1 cellular context compared by ENCODE assay signal in the genomic region with DNA sequence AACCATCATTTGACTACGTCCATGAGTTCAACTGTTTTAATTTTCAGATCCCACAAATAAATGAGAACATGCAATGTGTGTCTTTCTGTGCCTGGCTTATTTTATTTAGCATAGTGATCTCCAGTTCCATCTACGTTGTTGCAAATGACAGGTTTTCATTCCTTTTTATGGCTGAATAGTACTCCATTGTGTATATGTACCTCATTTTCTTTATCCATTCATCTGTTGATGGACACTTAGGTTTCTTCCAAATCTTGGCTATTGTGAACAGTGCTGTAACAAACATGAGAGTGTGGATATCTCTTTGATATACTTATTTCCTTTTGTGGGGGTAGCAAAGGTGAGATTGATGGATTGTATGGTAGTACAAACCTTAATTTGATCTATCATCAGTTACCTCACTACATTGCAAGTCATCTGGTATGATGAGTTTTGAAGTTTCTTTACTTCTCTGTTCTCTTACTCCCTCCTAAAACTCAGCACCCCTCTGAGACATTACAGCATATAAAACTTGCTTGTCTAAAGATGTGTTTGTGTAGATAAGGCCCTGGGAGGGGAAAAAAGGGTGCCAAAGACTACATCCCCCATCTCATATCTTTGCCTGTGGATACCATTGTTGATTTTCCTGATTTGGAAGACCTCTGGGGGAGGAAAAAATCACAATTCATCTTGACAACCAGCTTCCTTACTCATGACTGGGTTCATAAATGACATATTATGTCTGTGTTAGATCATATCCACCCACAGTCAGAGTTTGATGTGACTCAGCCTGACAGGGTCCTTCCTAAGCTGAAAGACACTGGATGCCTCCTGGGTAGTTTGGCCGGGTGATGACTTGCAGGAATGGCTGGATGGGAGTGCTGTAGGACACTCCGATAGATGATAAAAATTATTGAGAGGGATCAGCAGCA.
TF ChIP-seq lines count a peak whose summit lies in the region.

No MANE protein-coding gene starts in this region.

TF ChIP-seq in K562, 482 proteins besides CTCF, POLR2A, EP300 and RAD21 (continued from another document and continues in another):
- TF ChIP-seq, protein P1, sequence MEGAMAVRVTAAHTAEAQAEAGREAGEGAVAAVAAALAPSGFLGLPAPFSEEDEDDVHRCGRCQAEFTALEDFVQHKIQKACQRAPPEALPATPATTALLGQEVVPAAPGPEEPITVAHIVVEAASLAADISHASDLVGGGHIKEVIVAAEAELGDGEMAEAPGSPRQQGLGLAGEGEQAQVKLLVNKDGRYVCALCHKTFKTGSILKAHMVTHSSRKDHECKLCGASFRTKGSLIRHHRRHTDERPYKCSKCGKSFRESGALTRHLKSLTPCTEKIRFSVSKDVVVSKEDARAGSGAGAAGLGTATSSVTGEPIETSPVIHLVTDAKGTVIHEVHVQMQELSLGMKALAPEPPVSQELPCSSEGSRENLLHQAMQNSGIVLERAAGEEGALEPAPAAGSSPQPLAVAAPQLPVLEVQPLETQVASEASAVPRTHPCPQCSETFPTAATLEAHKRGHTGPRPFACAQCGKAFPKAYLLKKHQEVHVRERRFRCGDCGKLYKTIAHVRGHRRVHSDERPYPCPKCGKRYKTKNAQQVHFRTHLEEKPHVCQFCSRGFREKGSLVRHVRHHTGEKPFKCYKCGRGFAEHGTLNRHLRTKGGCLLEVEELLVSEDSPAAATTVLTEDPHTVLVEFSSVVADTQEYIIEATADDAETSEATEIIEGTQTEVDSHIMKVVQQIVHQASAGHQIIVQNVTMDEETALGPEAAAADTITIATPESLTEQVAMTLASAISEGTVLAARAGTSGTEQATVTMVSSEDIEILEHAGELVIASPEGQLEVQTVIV (CRISPR knock-in tag; IDR thresholded peaks at IDR 0.05; ENCODE audit: borderline replicate concordance), result no peak
- TF ChIP-seq ATF1 (CRISPR knock-in tag; IDR thresholded peaks at IDR 0.05) (no peak), ATF1 (tag; IDR thresholded peaks at IDR 0.05) (peak; percentile 42; the same call in 1 of the 2 replicates), SMARCA5 (IDR thresholded peaks at IDR 0.05) (peak; percentile 66), NFE2L1 (tag; IDR thresholded peaks at IDR 0.05; ENCODE audit: borderline replicate concordance, low read depth) (peak; percentile 38; the same call in 1 of the 2 replicates), CEBPG (CRISPR knock-in tag; IDR thresholded peaks at IDR 0.05) (no peak), CEBPG (tag; conservative IDR thresholded peaks at IDR 0.05 in 1 of 2, IDR thresholded peaks at IDR 0.05 in 1 of 2) (no peak), ZEB2 (IDR thresholded peaks at IDR 0.05) (0 out of 2 replicates have a peak, but pooled peaks have one; percentile 37), ILF3 (IDR thresholded peaks at IDR 0.05; ENCODE audit: borderline replicate concordance) (no peak), SMARCE1 (IDR thresholded peaks at IDR 0.05) (peak; percentile 85), ZKSCAN3 (CRISPR knock-in tag; IDR thresholded peaks at IDR 0.05) (no peak), HMGN3 (IDR thresholded peaks at IDR 0.05; ENCODE audit: borderline replicate concordance, extremely low read depth, insufficient read length, low read depth, low read length) (peak; percentile 49), SMARCA4 (IDR thresholded peaks at IDR 0.05) (peak; percentile 87), ZC3H11A (IDR thresholded peaks at IDR 0.05; ENCODE audit: low read depth, low read length) (no peak), JUN (IDR thresholded peaks at IDR 0.05; ENCODE audit: borderline replicate concordance, low read depth, low read length) (peak; percentile 50; the same call in 1 of the 2 replicates), JUN (CRISPR knock-in tag; IDR thresholded peaks at IDR 0.05; ENCODE audit: borderline replicate concordance) (no peak), BRD4 (IDR thresholded peaks at IDR 0.05) (peak; percentile 67; the same call in 1 of the 2 replicates), FOXK2 (conservative IDR thresholded peaks at IDR 0.05 in 1 of 2, IDR thresholded peaks at IDR 0.05 in 1 of 2; ENCODE audit: low read depth in 2 of 2) (0 out of 4 replicates have a peak, but pooled peaks of 1 of the 2 experiments have one; percentile 49), EGR1 (conservative IDR thresholded peaks at IDR 0.05) (peak; percentile 77), MTA1 (IDR thresholded peaks at IDR 0.05; ENCODE audit: borderline replicate concordance) (peak; percentile 74; the same call in 1 of the 2 replicates), HNRNPH1 (optimal IDR thresholded peaks at IDR 0.05; ENCODE audit: low read depth, low read length) (no peak), SRSF3 (IDR thresholded peaks at IDR 0.05; ENCODE audit: insufficient read depth, low read length) (no peak), NCOA1 (IDR thresholded peaks at IDR 0.05; ENCODE audit: low read depth) (peak; percentile 46), CBFA2T3 (IDR thresholded peaks at IDR 0.05) (peak; percentile 84), MTA2 (IDR thresholded peaks at IDR 0.05; ENCODE audit: low read depth) (peak; percentile 39; the same call in 1 of the 2 replicates), ZNF316 (IDR thresholded peaks at IDR 0.05) (peak; percentile 82), TCF3 (CRISPR knock-in tag; IDR thresholded peaks at IDR 0.05) (peak; percentile 32; the same call in 1 of the 2 replicates), RBM15 (IDR thresholded peaks at IDR 0.05; ENCODE audit: insufficient read depth, low read length) (no peak), DPF2 (IDR thresholded peaks at IDR 0.05) (peak; percentile 85), HDAC2 (IDR thresholded peaks at IDR 0.05) (peak; percentile 51; the same call in 1 of the 2 replicates), POU5F1 (IDR thresholded peaks at IDR 0.05; ENCODE audit: borderline replicate concordance, low read depth, low read length, partially characterized antibody) (no peak), PHF21A (IDR thresholded peaks at IDR 0.05; ENCODE audit: borderline replicate concordance, low read depth) (peak; percentile 48; the same call in 1 of the 2 replicates), HDAC8 (tag; IDR thresholded peaks at IDR 0.05) (no peak), ARID1B (IDR thresholded peaks at IDR 0.05) (peak; percentile 88), TRIM24 (IDR thresholded peaks at IDR 0.05) (peak in 1 of 2 experiments; percentile 76; a peak in 3 of 4 replicates)
- TF ChIP-seq, protein P2, sequence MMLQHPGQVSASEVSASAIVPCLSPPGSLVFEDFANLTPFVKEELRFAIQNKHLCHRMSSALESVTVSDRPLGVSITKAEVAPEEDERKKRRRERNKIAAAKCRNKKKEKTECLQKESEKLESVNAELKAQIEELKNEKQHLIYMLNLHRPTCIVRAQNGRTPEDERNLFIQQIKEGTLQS (IDR thresholded peaks at IDR 0.05), result peak; percentile 82
- TF ChIP-seq, protein P2 (CRISPR knock-in tag; conservative IDR thresholded peaks at IDR 0.05), result no peak
- TF ChIP-seq, protein P3, sequence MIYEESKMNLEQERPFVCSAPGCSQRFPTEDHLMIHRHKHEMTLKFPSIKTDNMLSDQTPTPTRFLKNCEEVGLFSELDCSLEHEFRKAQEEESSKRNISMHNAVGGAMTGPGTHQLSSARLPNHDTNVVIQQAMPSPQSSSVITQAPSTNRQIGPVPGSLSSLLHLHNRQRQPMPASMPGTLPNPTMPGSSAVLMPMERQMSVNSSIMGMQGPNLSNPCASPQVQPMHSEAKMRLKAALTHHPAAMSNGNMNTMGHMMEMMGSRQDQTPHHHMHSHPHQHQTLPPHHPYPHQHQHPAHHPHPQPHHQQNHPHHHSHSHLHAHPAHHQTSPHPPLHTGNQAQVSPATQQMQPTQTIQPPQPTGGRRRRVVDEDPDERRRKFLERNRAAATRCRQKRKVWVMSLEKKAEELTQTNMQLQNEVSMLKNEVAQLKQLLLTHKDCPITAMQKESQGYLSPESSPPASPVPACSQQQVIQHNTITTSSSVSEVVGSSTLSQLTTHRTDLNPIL (CRISPR knock-in tag; IDR thresholded peaks at IDR 0.05), result no peak
- TF ChIP-seq, protein P4, sequence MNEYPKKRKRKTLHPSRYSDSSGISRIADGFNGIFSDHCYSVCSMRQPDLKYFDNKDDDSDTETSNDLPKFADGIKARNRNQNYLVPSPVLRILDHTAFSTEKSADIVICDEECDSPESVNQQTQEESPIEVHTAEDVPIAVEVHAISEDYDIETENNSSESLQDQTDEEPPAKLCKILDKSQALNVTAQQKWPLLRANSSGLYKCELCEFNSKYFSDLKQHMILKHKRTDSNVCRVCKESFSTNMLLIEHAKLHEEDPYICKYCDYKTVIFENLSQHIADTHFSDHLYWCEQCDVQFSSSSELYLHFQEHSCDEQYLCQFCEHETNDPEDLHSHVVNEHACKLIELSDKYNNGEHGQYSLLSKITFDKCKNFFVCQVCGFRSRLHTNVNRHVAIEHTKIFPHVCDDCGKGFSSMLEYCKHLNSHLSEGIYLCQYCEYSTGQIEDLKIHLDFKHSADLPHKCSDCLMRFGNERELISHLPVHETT (CRISPR knock-in tag; conservative IDR thresholded peaks at IDR 0.05 in 1 of 2, IDR thresholded peaks at IDR 0.05 in 1 of 2), result 0 out of 4 replicates have a peak, but pooled peaks of 1 of the 2 experiments have one; percentile 46
- TF ChIP-seq, protein P5, sequence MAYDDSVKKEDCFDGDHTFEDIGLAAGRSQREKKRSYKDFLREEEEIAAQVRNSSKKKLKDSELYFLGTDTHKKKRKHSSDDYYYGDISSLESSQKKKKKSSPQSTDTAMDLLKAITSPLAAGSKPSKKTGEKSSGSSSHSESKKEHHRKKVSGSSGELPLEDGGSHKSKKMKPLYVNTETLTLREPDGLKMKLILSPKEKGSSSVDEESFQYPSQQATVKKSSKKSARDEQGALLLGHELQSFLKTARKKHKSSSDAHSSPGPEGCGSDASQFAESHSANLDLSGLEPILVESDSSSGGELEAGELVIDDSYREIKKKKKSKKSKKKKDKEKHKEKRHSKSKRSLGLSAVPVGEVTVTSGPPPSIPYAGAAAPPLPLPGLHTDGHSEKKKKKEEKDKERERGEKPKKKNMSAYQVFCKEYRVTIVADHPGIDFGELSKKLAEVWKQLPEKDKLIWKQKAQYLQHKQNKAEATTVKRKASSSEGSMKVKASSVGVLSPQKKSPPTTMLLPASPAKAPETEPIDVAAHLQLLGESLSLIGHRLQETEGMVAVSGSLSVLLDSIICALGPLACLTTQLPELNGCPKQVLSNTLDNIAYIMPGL (CRISPR knock-in tag; IDR thresholded peaks at IDR 0.05), result no peak
- TF ChIP-seq, protein P6, sequence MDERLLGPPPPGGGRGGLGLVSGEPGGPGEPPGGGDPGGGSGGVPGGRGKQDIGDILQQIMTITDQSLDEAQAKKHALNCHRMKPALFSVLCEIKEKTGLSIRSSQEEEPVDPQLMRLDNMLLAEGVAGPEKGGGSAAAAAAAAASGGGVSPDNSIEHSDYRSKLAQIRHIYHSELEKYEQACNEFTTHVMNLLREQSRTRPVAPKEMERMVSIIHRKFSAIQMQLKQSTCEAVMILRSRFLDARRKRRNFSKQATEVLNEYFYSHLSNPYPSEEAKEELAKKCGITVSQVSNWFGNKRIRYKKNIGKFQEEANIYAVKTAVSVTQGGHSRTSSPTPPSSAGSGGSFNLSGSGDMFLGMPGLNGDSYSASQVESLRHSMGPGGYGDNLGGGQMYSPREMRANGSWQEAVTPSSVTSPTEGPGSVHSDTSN (CRISPR knock-in tag; IDR thresholded peaks at IDR 0.05; ENCODE audit: low read depth), result 0 out of 2 replicates have a peak, but pooled peaks have one; percentile 23
- TF ChIP-seq, protein P6 (tag; conservative IDR thresholded peaks at IDR 0.05; ENCODE audit: low read depth), result peak; percentile 94
- TF ChIP-seq, protein P7, sequence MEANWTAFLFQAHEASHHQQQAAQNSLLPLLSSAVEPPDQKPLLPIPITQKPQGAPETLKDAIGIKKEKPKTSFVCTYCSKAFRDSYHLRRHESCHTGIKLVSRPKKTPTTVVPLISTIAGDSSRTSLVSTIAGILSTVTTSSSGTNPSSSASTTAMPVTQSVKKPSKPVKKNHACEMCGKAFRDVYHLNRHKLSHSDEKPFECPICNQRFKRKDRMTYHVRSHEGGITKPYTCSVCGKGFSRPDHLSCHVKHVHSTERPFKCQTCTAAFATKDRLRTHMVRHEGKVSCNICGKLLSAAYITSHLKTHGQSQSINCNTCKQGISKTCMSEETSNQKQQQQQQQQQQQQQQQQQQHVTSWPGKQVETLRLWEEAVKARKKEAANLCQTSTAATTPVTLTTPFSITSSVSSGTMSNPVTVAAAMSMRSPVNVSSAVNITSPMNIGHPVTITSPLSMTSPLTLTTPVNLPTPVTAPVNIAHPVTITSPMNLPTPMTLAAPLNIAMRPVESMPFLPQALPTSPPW (CRISPR knock-in tag; IDR thresholded peaks at IDR 0.05), result peak; percentile 55; the same call in 1 of the 2 replicates
- TF ChIP-seq, protein P8, sequence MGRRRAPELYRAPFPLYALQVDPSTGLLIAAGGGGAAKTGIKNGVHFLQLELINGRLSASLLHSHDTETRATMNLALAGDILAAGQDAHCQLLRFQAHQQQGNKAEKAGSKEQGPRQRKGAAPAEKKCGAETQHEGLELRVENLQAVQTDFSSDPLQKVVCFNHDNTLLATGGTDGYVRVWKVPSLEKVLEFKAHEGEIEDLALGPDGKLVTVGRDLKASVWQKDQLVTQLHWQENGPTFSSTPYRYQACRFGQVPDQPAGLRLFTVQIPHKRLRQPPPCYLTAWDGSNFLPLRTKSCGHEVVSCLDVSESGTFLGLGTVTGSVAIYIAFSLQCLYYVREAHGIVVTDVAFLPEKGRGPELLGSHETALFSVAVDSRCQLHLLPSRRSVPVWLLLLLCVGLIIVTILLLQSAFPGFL (CRISPR knock-in tag; IDR thresholded peaks at IDR 0.05), result no peak
- TF ChIP-seq, protein P9, sequence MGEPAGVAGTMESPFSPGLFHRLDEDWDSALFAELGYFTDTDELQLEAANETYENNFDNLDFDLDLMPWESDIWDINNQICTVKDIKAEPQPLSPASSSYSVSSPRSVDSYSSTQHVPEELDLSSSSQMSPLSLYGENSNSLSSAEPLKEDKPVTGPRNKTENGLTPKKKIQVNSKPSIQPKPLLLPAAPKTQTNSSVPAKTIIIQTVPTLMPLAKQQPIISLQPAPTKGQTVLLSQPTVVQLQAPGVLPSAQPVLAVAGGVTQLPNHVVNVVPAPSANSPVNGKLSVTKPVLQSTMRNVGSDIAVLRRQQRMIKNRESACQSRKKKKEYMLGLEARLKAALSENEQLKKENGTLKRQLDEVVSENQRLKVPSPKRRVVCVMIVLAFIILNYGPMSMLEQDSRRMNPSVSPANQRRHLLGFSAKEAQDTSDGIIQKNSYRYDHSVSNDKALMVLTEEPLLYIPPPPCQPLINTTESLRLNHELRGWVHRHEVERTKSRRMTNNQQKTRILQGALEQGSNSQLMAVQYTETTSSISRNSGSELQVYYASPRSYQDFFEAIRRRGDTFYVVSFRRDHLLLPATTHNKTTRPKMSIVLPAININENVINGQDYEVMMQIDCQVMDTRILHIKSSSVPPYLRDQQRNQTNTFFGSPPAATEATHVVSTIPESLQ (CRISPR knock-in tag; IDR thresholded peaks at IDR 0.05), result no peak
